ENCODE assay signal across 13 cellular contexts in genomic region chr22:35334010-35334409, GRCh38. TPM values are rescaled to one million over a fixed set of nuclear protein-coding genes. Genes with fewer than 3 reads are reported as not detected.
DNase-seq lines count a peak whose midpoint lies in the region; ATAC-seq and TF ChIP-seq lines count a peak whose summit lies in the region.
"Had no signal": no experiment of that assay in that cellular context is flagged by ENCODE, and none has a peak within 500 bp of the region (broad histone marks: within the 10 kb centered on the region; RNA-seq: fewer than 3 reads in every experiment).

No MANE protein-coding gene starts in this region.

- H3K27me3 Mint-ChIP-seq in activated CD4-positive, alpha-beta memory T cell treated with anti-CD3 and anti-CD28 coated beads for 36 hours = no peaks in the 10 kb centered on the region
- no peaks in the 10 kb centered on the region for H3K27me3 Mint-ChIP-seq in activated CD4-positive, alpha-beta memory T cell treated with anti-CD3 and anti-CD28 coated beads, Interleukin-2, amount 10 ng/mL, durations not matched to agents 7 days and 5 days
- H3K27me3 Mint-ChIP-seq in activated CD8-positive, alpha-beta T cell treated with anti-CD3 and anti-CD28 coated beads, Interleukin-2, amount 10 ng/mL, durations not matched to agents 7 days and 5 days (ENCODE audit: low read depth) = no peaks in the 10 kb centered on the region

- no peak for ATAC-seq in activated CD8-positive, alpha-beta T cell treated with anti-CD3 and anti-CD28 coated beads, Interleukin-2, amount 10 ng/mL, durations not matched to agents 7 days and 5 days
- no peak for ATAC-seq in GM18867 (IDR thresholded peaks at IDR 0.05; ENCODE audit: unreplicated experiment)

- H3K27me3 ChIP-seq in adrenal gland (no peaks in the 10 kb centered on the region), SJCRH30 (no peaks in the 10 kb centered on the region)
- H3K27me3 ChIP-seq: hepatocyte, tibial artery had no signal

- TF ChIP-seq CTCF in adrenal gland (IDR thresholded peaks at IDR 0.05) = no peak

- POLR2A ChIA-PET in activated CD4-positive, alpha-beta memory T cell treated with anti-CD3 and anti-CD28 coated beads for 36 hours (lab: Charles Lee) = interaction anchor here (1.1 kb wide), 1 partner anchor 34 kb away, joined by 3 read pairs; the partner anchor contains the start of gene TOM1
- POLR2A ChIA-PET in activated CD4-positive, alpha-beta memory T cell treated with anti-CD3 and anti-CD28 coated beads, Interleukin-2, amount 10 ng/mL, durations not matched to agents 7 days and 5 days (lab: Charles Lee) = interaction anchor here (1.1 kb wide), 1 partner anchor 10 kb away, joined by 3 read pairs; no protein-coding TSS in a partner anchor
- POLR2A ChIA-PET in activated CD8-positive, alpha-beta T cell treated with anti-CD3 and anti-CD28 coated beads, Interleukin-2, amount 10 ng/mL, durations not matched to agents 7 days and 5 days (lab: Charles Lee) = interaction anchor here (0.8 kb wide), 1 partner anchor 12 kb away, joined by 4 read pairs; no protein-coding TSS in a partner anchor

- H3K4me1 Mint-ChIP-seq in activated CD4-positive, alpha-beta memory T cell treated with anti-CD3 and anti-CD28 coated beads for 36 hours (ENCODE audit: low read depth) = peaks cover 47% of the 10 kb centered on the region
- H3K4me1 Mint-ChIP-seq in activated CD4-positive, alpha-beta memory T cell treated with anti-CD3 and anti-CD28 coated beads, Interleukin-2, amount 10 ng/mL, durations not matched to agents 7 days and 5 days = peaks cover 51% of the 10 kb centered on the region
- H3K4me1 Mint-ChIP-seq in activated CD8-positive, alpha-beta T cell treated with anti-CD3 and anti-CD28 coated beads, Interleukin-2, amount 10 ng/mL, durations not matched to agents 7 days and 5 days (ENCODE audit: low read depth) = peaks cover 41% of the 10 kb centered on the region

- peak overlapping the region; percentile 77 for H3K27ac Mint-ChIP-seq in activated CD4-positive, alpha-beta memory T cell treated with anti-CD3 and anti-CD28 coated beads for 36 hours
- no peak overlapping the region for H3K27ac Mint-ChIP-seq in activated CD4-positive, alpha-beta memory T cell treated with anti-CD3 and anti-CD28 coated beads, Interleukin-2, amount 10 ng/mL, durations not matched to agents 7 days and 5 days
- H3K27ac Mint-ChIP-seq in activated CD8-positive, alpha-beta T cell treated with anti-CD3 and anti-CD28 coated beads, Interleukin-2, amount 10 ng/mL, durations not matched to agents 7 days and 5 days = peak overlapping the region; percentile 63

- H3K9me3 ChIP-seq in adrenal gland (replicated peaks in 1 of 3) (no peaks in the 10 kb centered on the region), SJCRH30 (replicated peaks) (no peaks in the 10 kb centered on the region)
- H3K9me3 ChIP-seq: prostate gland, tibial artery had no signal

- 72 to 82% (median 75%) methylated on average over 9 of the region's 9 CpGs for WGBS in adrenal gland, 4 donors

- peak overlapping the region in 2 of 5 donors; percentile 47 to 86 for H3K27ac ChIP-seq in adrenal gland
- H3K27ac ChIP-seq in SJCRH30 = no peak overlapping the region
- H3K27ac ChIP-seq: GM23248, hepatocyte, prostate gland, tibial artery had no signal

- peaks cover 10% of the 10 kb centered on the region for H3K36me3 Mint-ChIP-seq in activated CD4-positive, alpha-beta memory T cell treated with anti-CD3 and anti-CD28 coated beads for 36 hours
- H3K36me3 Mint-ChIP-seq in activated CD4-positive, alpha-beta memory T cell treated with anti-CD3 and anti-CD28 coated beads, Interleukin-2, amount 10 ng/mL, durations not matched to agents 7 days and 5 days (ENCODE audit: low read depth) = peaks cover 32% of the 10 kb centered on the region
- H3K36me3 Mint-ChIP-seq in activated CD8-positive, alpha-beta T cell treated with anti-CD3 and anti-CD28 coated beads, Interleukin-2, amount 10 ng/mL, durations not matched to agents 7 days and 5 days (ENCODE audit: low read depth) = peaks cover 11% of the 10 kb centered on the region

- TF ChIP-seq POLR2A in adrenal gland (IDR thresholded peaks at IDR 0.05) = no peak

- intact Hi-C loops in activated CD4-positive, alpha-beta memory T cell treated with anti-CD3 and anti-CD28 coated beads for 36 hours (cut with micrococcal nuclease) = no loop called here
- intact Hi-C loops in adrenal gland (cut with DNase I) = no loop called here

- H3K36me3 ChIP-seq in adrenal gland (replicated peaks in 1 of 2) (peaks cover 0 to 85% of the 10 kb centered on the region in 2 donors), SJCRH30 (no peaks in the 10 kb centered on the region)

- H3K4me1 ChIP-seq in adrenal gland (replicated peaks in 1 of 2) (peaks cover 28 to 42% of the 10 kb centered on the region in 2 donors), SJCRH30 (peaks cover 9% of the 10 kb centered on the region; the same call in 1 of the 2 replicates)
- H3K4me1 ChIP-seq: prostate gland, tibial artery had no signal

- H3K9me3 Mint-ChIP-seq in activated CD4-positive, alpha-beta memory T cell treated with anti-CD3 and anti-CD28 coated beads for 36 hours = no peaks in the 10 kb centered on the region
- H3K9me3 Mint-ChIP-seq in activated CD4-positive, alpha-beta memory T cell treated with anti-CD3 and anti-CD28 coated beads, Interleukin-2, amount 10 ng/mL, durations not matched to agents 7 days and 5 days = no peaks in the 10 kb centered on the region
- H3K9me3 Mint-ChIP-seq in activated CD8-positive, alpha-beta T cell treated with anti-CD3 and anti-CD28 coated beads, Interleukin-2, amount 10 ng/mL, durations not matched to agents 7 days and 5 days (ENCODE audit: insufficient read depth) = no peaks in the 10 kb centered on the region

- CTCF ChIA-PET in activated CD4-positive, alpha-beta memory T cell treated with anti-CD3 and anti-CD28 coated beads for 36 hours (lab: Charles Lee) = interaction anchor here (0.9 to 1.4 kb wide), 3 partner anchors 23 to 34 kb away, joined by 3 to 5 read pairs (median 3); partner anchors contain the start of gene TOM1
- CTCF ChIA-PET in activated CD4-positive, alpha-beta memory T cell treated with anti-CD3 and anti-CD28 coated beads, Interleukin-2, amount 10 ng/mL, durations not matched to agents 7 days and 5 days (lab: Charles Lee) = no interaction called here
- CTCF ChIA-PET in activated CD8-positive, alpha-beta T cell treated with anti-CD3 and anti-CD28 coated beads, Interleukin-2, amount 10 ng/mL, durations not matched to agents 7 days and 5 days (lab: Charles Lee) = interaction anchor here (1.3 kb wide), 1 partner anchor 43 kb away, joined by 4 read pairs; no protein-coding TSS in a partner anchor

- no peak overlapping the region for H3K4me3 ChIP-seq in Jurkat, Clone E6-1 (ENCODE audit: low read length)
- no peak overlapping the region for H3K4me3 ChIP-seq in adrenal gland
- H3K4me3 ChIP-seq in SJCRH30 = no peak overlapping the region
- H3K4me3 ChIP-seq: GM23248, hepatocyte, prostate gland, tibial artery had no signal

- peak; percentile 64 for DNase-seq in activated CD4-positive, alpha-beta memory T cell treated with anti-CD3 and anti-CD28 coated beads for 36 hours
- DNase-seq in activated CD4-positive, alpha-beta memory T cell treated with anti-CD3 and anti-CD28 coated beads, Interleukin-2, amount 10 ng/mL, durations not matched to agents 7 days and 5 days = no peak
- peak; percentile 51 for DNase-seq in Jurkat, Clone E6-1 (ENCODE audit: low read depth, low spot score)
- DNase-seq in activated CD8-positive, alpha-beta T cell treated with anti-CD3 and anti-CD28 coated beads, Interleukin-2, amount 10 ng/mL, durations not matched to agents 7 days and 5 days = no peak
- DNase-seq in stimulated activated CD4-positive, alpha-beta T cell treated with anti-CD3 and anti-CD28 coated beads, Interleukin-15, amount 100 ng/mL, for 24 hours = peak; percentile 63
- DNase-seq in adrenal gland (no peak), SJCRH30 (no peak)
- DNase-seq: GM23248, NCI-H2227 treated with DMSO at 0.1 percent for 48 hours, tibial artery had no signal

- H3K4me3 Mint-ChIP-seq in activated CD4-positive, alpha-beta memory T cell treated with anti-CD3 and anti-CD28 coated beads for 36 hours = no peak overlapping the region
- no peak overlapping the region for H3K4me3 Mint-ChIP-seq in activated CD4-positive, alpha-beta memory T cell treated with anti-CD3 and anti-CD28 coated beads, Interleukin-2, amount 10 ng/mL, durations not matched to agents 7 days and 5 days
- no peak overlapping the region for H3K4me3 Mint-ChIP-seq in activated CD8-positive, alpha-beta T cell treated with anti-CD3 and anti-CD28 coated beads, Interleukin-2, amount 10 ng/mL, durations not matched to agents 7 days and 5 days

RNA-seq across cellular contexts. Expression of gene TOM1, which starts 34.3 kb away (rescaled TPM):
- 10 to 100 TPM; 29.8 to 31.1 TPM for total RNA-seq in activated CD4-positive, alpha-beta memory T cell treated with anti-CD3 and anti-CD28 coated beads for 36 hours
- 10 to 100 TPM; 37.3 to 41.4 TPM for total RNA-seq in activated CD4-positive, alpha-beta memory T cell treated with anti-CD3 and anti-CD28 coated beads, Interleukin-2, amount 10 ng/mL, durations not matched to agents 7 days and 5 days
- polyA plus RNA-seq in Jurkat, Clone E6-1 (2012; ENCODE audit: insufficient read depth, insufficient read length) = 23.6 TPM
- total RNA-seq in activated CD8-positive, alpha-beta T cell treated with anti-CD3 and anti-CD28 coated beads, Interleukin-2, amount 10 ng/mL, durations not matched to agents 7 days and 5 days = 10 to 100 TPM; 17.8 to 22.3 TPM
- total RNA-seq in adrenal gland = 100 to 1,000 TPM in 5 of 8 donors, 10 to 100 TPM in 3; 82.8 to 188 (median 109) TPM
- polyA plus RNA-seq in adrenal gland = 100 to 1,000 TPM in 2 of 3 donors, 10 to 100 TPM in 1; 96.5 to 121 (median 111) TPM
- total RNA-seq in SJCRH30 (2014; rRNA removed; shearing (Covaris generic)) = 16.2 and 19.8 TPM in 2 replicates

RNA-seq across cellular contexts. Expression of gene HMOX1, which starts 46.9 kb away (rescaled TPM):
- 1 to 10 TPM; 2.7 to 2.8 TPM for total RNA-seq in activated CD4-positive, alpha-beta memory T cell treated with anti-CD3 and anti-CD28 coated beads for 36 hours
- 1 to 10 TPM; 2.4 to 2.9 TPM for total RNA-seq in activated CD4-positive, alpha-beta memory T cell treated with anti-CD3 and anti-CD28 coated beads, Interleukin-2, amount 10 ng/mL, durations not matched to agents 7 days and 5 days
- not detected for polyA plus RNA-seq in Jurkat, Clone E6-1 (2012; ENCODE audit: insufficient read depth, insufficient read length)
- under 1 TPM; 0.34 to 0.68 TPM for total RNA-seq in activated CD8-positive, alpha-beta T cell treated with anti-CD3 and anti-CD28 coated beads, Interleukin-2, amount 10 ng/mL, durations not matched to agents 7 days and 5 days
- 100 to 1,000 TPM in 2 of 8 donors, 10 to 100 TPM in 6; 30.8 to 578 (median 57.4) TPM for total RNA-seq in adrenal gland
- 10 to 100 TPM; 15.4 to 27.6 (median 27.3) TPM for polyA plus RNA-seq in adrenal gland
- total RNA-seq in SJCRH30 (2014; rRNA removed; shearing (Covaris generic)) = 4.6 and 5.1 TPM in 2 replicates

Comparison
In these comparisons a context has a peak if more than half of its experiments do, and no peak if none do; other contexts are left out.
1. DNase-seq: peak in activated CD4-positive, alpha-beta memory T cell treated with anti-CD3 and anti-CD28 coated beads for 36 hours (single experiment), Jurkat, Clone E6-1 (single experiment) and stimulated activated CD4-positive, alpha-beta T cell treated with anti-CD3 and anti-CD28 coated beads, Interleukin-15, amount 100 ng/mL, for 24 hours (single experiment); none in activated CD4-positive, alpha-beta memory T cell treated with anti-CD3 and anti-CD28 coated beads, Interleukin-2, amount 10 ng/mL, durations not matched to agents 7 days and 5 days (single experiment), activated CD8-positive, alpha-beta T cell treated with anti-CD3 and anti-CD28 coated beads, Interleukin-2, amount 10 ng/mL, durations not matched to agents 7 days and 5 days (single experiment), adrenal gland (0 of 7) and SJCRH30 (0 of 2).